Comparison of ENCODE assay signal across 14 cellular contexts in genomic region chr14:103067231-103067954, GRCh38. TPM values are rescaled to one million over a fixed set of nuclear protein-coding genes. Genes with fewer than 3 reads are reported as not detected.
A peak's percentile ranks its signal among the peaks of the same experiment; 100 is the strongest.
DNase-seq lines count a peak whose midpoint lies in the region; ATAC-seq and TF ChIP-seq lines count a peak whose summit lies in the region.
"Had no signal": no experiment of that assay in that cellular context is flagged by ENCODE, and none has a peak within 500 bp of the region (broad histone marks: within the 10 kb centered on the region; RNA-seq: fewer than 3 reads in every experiment).

No MANE protein-coding gene starts in this region.

- no peaks in the 10 kb centered on the region for H3K9me2 ChIP-seq in PC-9 (ENCODE audit: insufficient read depth)

- H3K4me1 Mint-ChIP-seq in stimulated activated naive CD8-positive, alpha-beta T cell treated with anti-CD3 and anti-CD28 coated beads, Interleukin-15, amount 100 ng/mL, for 72 hours: no peaks in the 10 kb centered on the region

- ATAC-seq in stimulated activated naive CD8-positive, alpha-beta T cell treated with anti-CD3 and anti-CD28 coated beads, Interleukin-15, amount 100 ng/mL, for 72 hours: no peak

- CTCF ChIA-PET in PC-9 (lab: Charles Lee): interaction anchor here (0.5 to 1.0 kb wide), 11 partner anchors 19 to 538 kb away, joined by 3 to 14 read pairs (median 4); no protein-coding TSS in a partner anchor

- no peaks in the 10 kb centered on the region for H3K36me3 ChIP-seq in PC-9 (ENCODE audit: low read depth)
- H3K36me3 ChIP-seq in parathyroid adenoma (ENCODE audit: control insufficient read depth, insufficient read depth, low read length): no peaks in the 10 kb centered on the region
- H3K36me3 ChIP-seq: neutrophil had no signal

- peak overlapping the region; percentile 20; the same call in 1 of the 2 replicates for H3K4me3 ChIP-seq in PC-9
- H3K4me3 ChIP-seq in fibroblast of pulmonary artery (replicated peaks; ENCODE audit: low read depth, low read length): no peak overlapping the region
- H3K4me3 ChIP-seq in parathyroid adenoma (ENCODE audit: low read depth, low read length): no peak overlapping the region

- peaks cover 10% of the 10 kb centered on the region for H3K27me3 Mint-ChIP-seq in stimulated activated naive CD8-positive, alpha-beta T cell treated with anti-CD3 and anti-CD28 coated beads, Interleukin-15, amount 100 ng/mL, for 72 hours

- H3K27ac ChIP-seq in PC-9 (peak overlapping the region; percentile 94), parathyroid adenoma (peak overlapping the region; percentile 3)
- H3K27ac ChIP-seq: C4-2B, neutrophil had no signal

- H3K27me3 ChIP-seq in PC-9 (ENCODE audit: insufficient read depth, low read depth) (no peaks in the 10 kb centered on the region), parathyroid adenoma (ENCODE audit: control insufficient read depth, insufficient read depth, low read length) (no peaks in the 10 kb centered on the region)

- H3K27ac Mint-ChIP-seq in stimulated activated naive CD8-positive, alpha-beta T cell treated with anti-CD3 and anti-CD28 coated beads, Interleukin-15, amount 100 ng/mL, for 72 hours: peak overlapping the region in 1 of 2 donors; percentile 61
- H3K27ac Mint-ChIP-seq: H9 had no signal

- POLR2A ChIA-PET in PC-9 (lab: Charles Lee; ENCODE audit: unreplicated experiment): interaction anchor here (0.6 to 0.7 kb wide), 10 partner anchors 12 to 1097 kb away, joined by 3 to 38 read pairs (median 5); partner anchors contain the start of gene KLC1

- no peaks in the 10 kb centered on the region for H3K79me2 ChIP-seq in PC-9 (ENCODE audit: low read depth)
- H3K79me2 ChIP-seq in parathyroid adenoma: no peaks in the 10 kb centered on the region

- H3K4me3 Mint-ChIP-seq in stimulated activated naive CD8-positive, alpha-beta T cell treated with anti-CD3 and anti-CD28 coated beads, Interleukin-15, amount 100 ng/mL, for 72 hours: no peak overlapping the region
- H3K4me3 Mint-ChIP-seq: H9 had no signal

- no TSS peak for BruUV-seq in PC-9 (replicated peaks; lab: Mats Ljungman, UMichigan)

- intact Hi-C loops in PC-9 (cut with micrococcal nuclease; ENCODE audit: unreplicated experiment): loop anchor here (1.0 to 5.0 kb wide), 5 partner anchors 10 to 540 kb away; partner anchors contain the start of gene CDC42BPB

- H2AFZ ChIP-seq in PC-9: peak overlapping the region; percentile 26; the same call in 1 of the 2 replicates
- no peak overlapping the region for H2AFZ ChIP-seq in parathyroid adenoma

- H3K4me2 ChIP-seq in PC-9 (peak overlapping the region; percentile 74), parathyroid adenoma (ENCODE audit: low read length) (no peak overlapping the region)

- DNase-seq in AG09319 (ENCODE audit: extremely low read depth, low read depth) (peak; percentile 62), PC-9 (peak; percentile 92 to 100), fibroblast of pulmonary artery (ENCODE audit: low read depth) (peak; percentile 62), NCI-H748 treated with DMSO at 0.1 percent for 48 hours (lab: John Stamatoyannopoulos, UW) (no peak), GM10266 (ENCODE audit: extremely low spot score) (no peak), NCI-H1694 (lab: John Stamatoyannopoulos, UW) (no peak)
- no peak for DNase-seq in stimulated activated naive CD8-positive, alpha-beta T cell treated with anti-CD3 and anti-CD28 coated beads, Interleukin-15, amount 100 ng/mL, for 72 hours
- DNase-seq: activated naive CD4-positive, alpha-beta T cell treated with anti-CD3 and anti-CD28 coated beads, Interleukin-2, amount 50 U/mL, for 16 hours; H9; NCI-H510A had no signal

- no peaks in the 10 kb centered on the region for H3K9me3 Mint-ChIP-seq in stimulated activated naive CD8-positive, alpha-beta T cell treated with anti-CD3 and anti-CD28 coated beads, Interleukin-15, amount 100 ng/mL, for 72 hours
- H3K9me3 Mint-ChIP-seq: H9 had no signal

- peaks cover 62% of the 10 kb centered on the region for H3F3A ChIP-seq in PC-9 (ENCODE audit: insufficient read depth, low read depth)

- TF ChIP-seq CTCF in AG09319 (IDR thresholded peaks at IDR 0.05; ENCODE audit: low read depth, low read length) (no peak), PC-9 (conservative IDR thresholded peaks at IDR 0.05) (no peak), fibroblast of pulmonary artery (IDR thresholded peaks at IDR 0.05; ENCODE audit: low read length, missing control alignments) (no peak), parathyroid adenoma (IDR thresholded peaks at IDR 0.05) (no peak), GM10266 (IDR thresholded peaks at IDR 0.05; ENCODE audit: control insufficient read depth, insufficient read depth, low read depth, missing control alignments) (no peak)

- no peaks in the 10 kb centered on the region for H4K20me1 ChIP-seq in PC-9 (ENCODE audit: insufficient read depth)

- H3K9ac ChIP-seq in parathyroid adenoma: no peak overlapping the region

- H3K4me1 ChIP-seq in PC-9 (replicated peaks; ENCODE audit: insufficient read depth): peaks cover 60% of the 10 kb centered on the region
- peaks cover 9% of the 10 kb centered on the region for H3K4me1 ChIP-seq in parathyroid adenoma

- H3K9me3 ChIP-seq in PC-9 (ENCODE audit: insufficient read depth, low read depth): no peaks in the 10 kb centered on the region
- H3K9me3 ChIP-seq in parathyroid adenoma (ENCODE audit: control insufficient read depth, low read length): no peaks in the 10 kb centered on the region
- H3K9me3 ChIP-seq: neutrophil had no signal

RNA-seq across cellular contexts. Expression of gene CDC42BPB, which starts 10.0 kb away (rescaled TPM):
- total RNA-seq in PC-9 (2021): 203 and 209 TPM in 2 replicates

RNA-seq across cellular contexts. Expression of gene LBHD2, which starts 16.6 kb away (rescaled TPM):
- total RNA-seq in PC-9 (2021): 0.52 and 0.78 TPM in 2 replicates
- total RNA-seq: glomerular endothelial cell, H9 had no signal

RNA-seq across cellular contexts. Expression of gene EXOC3L4, which starts 27.1 kb away (rescaled TPM):
- total RNA-seq in PC-9 (2021): 0.38 and 1.7 TPM in 2 replicates
- total RNA-seq: glomerular endothelial cell had no signal

RNA-seq across cellular contexts. Expression of gene TNFAIP2, which starts 55.9 kb away (rescaled TPM):
- total RNA-seq in PC-9 (2021): 291 and 366 TPM in 2 replicates

Comparison
In these comparisons a context has a peak if more than half of its experiments do, and no peak if none do; other contexts are left out.
1. DNase-seq: peak in AG09319 (single experiment), PC-9 (2 of 2) and fibroblast of pulmonary artery (single experiment); none in NCI-H748 treated with DMSO at 0.1 percent for 48 hours (single experiment), stimulated activated naive CD8-positive, alpha-beta T cell treated with anti-CD3 and anti-CD28 coated beads, Interleukin-15, amount 100 ng/mL, for 72 hours (0 of 2), GM10266 (single experiment) and NCI-H1694 (single experiment).